In genomic region chr16:19872179-19872863, GRCh38 we compare ENCODE assay signal across 17 cellular contexts. TPM values are rescaled to one million over a fixed set of nuclear protein-coding genes. Genes with fewer than 3 reads are reported as not detected.
DNase-seq lines count a peak whose midpoint lies in the region; ATAC-seq, FAIRE-seq and TF ChIP-seq lines count a peak whose summit lies in the region.
"Had no signal": no experiment of that assay in that cellular context is flagged by ENCODE, and none has a peak within 500 bp of the region (broad histone marks: within the 10 kb centered on the region; RNA-seq: fewer than 3 reads in every experiment).

No MANE protein-coding gene starts in this region.

- BruUV-seq in HepG2 (replicated peaks; lab: Mats Ljungman, UMichigan) = no TSS peak

- intact Hi-C loops in HepG2 (cut with micrococcal nuclease; ENCODE audit: unreplicated experiment) (no loop called here), right lobe of liver (cut with DNase I) (no loop called here), posterior vena cava (cut with DNase I) (no loop called here)

- in situ Hi-C loops in HepG2 (cut with HindIII; ENCODE audit: extremely low pct_ligation_motif_present, low pct_unique_long_range_greater_than_20kb) = no loop called here

- H2AFZ ChIP-seq in HepG2 (ENCODE audit: low read length) = no peak overlapping the region
- H2AFZ ChIP-seq: GM23248 had no signal

- no peak for TF ChIP-seq CTCF in HepG2 (CRISPR knock-in tag; IDR thresholded peaks at IDR 0.05)
- TF ChIP-seq CTCF in right lobe of liver (IDR thresholded peaks at IDR 0.05) = no peak
- TF ChIP-seq CTCF in endodermal cell (conservative IDR thresholded peaks at IDR 0.05) = no peak

- no peak for TF ChIP-seq EP300 in HepG2 (IDR thresholded peaks at IDR 0.05; ENCODE audit: low read depth in 2 of 2, low read length in 2 of 2)
- no peak for TF ChIP-seq EP300 in HepG2 (CRISPR knock-in tag; IDR thresholded peaks at IDR 0.05; ENCODE audit: borderline replicate concordance)

- H3K4me3 Mint-ChIP-seq in endodermal cell = no peak overlapping the region

- no peak for ATAC-seq in HepG2
- no peak for ATAC-seq in right lobe of liver
- no peak for ATAC-seq in SK-N-SH treated with all-trans-retinoic acid at 6 μM for 48 hours
- ATAC-seq: GM12878 had no signal

- peaks cover 41% of the 10 kb centered on the region for H3K36me3 Mint-ChIP-seq in endodermal cell (ENCODE audit: low read depth)

- H3K9me3 ChIP-seq in HepG2 (ENCODE audit: low read length) = no peaks in the 10 kb centered on the region
- H3K9me3 ChIP-seq in right lobe of liver = no peaks in the 10 kb centered on the region
- H3K9me3 ChIP-seq in endodermal cell (ENCODE audit: control insufficient read depth, low read length) = no peaks in the 10 kb centered on the region

- H3K4me1 Mint-ChIP-seq in endodermal cell = peaks cover 15% of the 10 kb centered on the region

- no peaks in the 10 kb centered on the region for H3K36me3 ChIP-seq in HepG2 (replicated peaks in 1 of 2; ENCODE audit: control insufficient read depth in 1 of 2, insufficient read depth in 2 of 2, low read length in 2 of 2)
- no peaks in the 10 kb centered on the region for H3K36me3 ChIP-seq in right lobe of liver
- peaks cover 41% of the 10 kb centered on the region for H3K36me3 ChIP-seq in endodermal cell (ENCODE audit: control insufficient read depth, insufficient read depth, low read length)

- H3K27ac ChIP-seq in HepG2 (ENCODE audit: extremely low read length, insufficient read depth, low read length) = no peak overlapping the region
- no peak overlapping the region for H3K27ac ChIP-seq in right lobe of liver
- H3K27ac ChIP-seq in endodermal cell (ENCODE audit: low read depth, low read length) = no peak overlapping the region
- H3K27ac ChIP-seq: C4-2B, GM23248 had no signal

- H3K27ac Mint-ChIP-seq in endodermal cell = peak overlapping the region; percentile 24

- TF ChIP-seq POLR2A in HepG2 (IDR thresholded peaks at IDR 0.05; ENCODE audit: insufficient read depth in 1 of 2, low read depth in 2 of 2, low read length in 2 of 2) (no peak), right lobe of liver (IDR thresholded peaks at IDR 0.05) (no peak)

- POLR2A ChIA-PET in HepG2 (lab: Yijun Ruan, JAX) = no interaction called here

- no peak overlapping the region for H3K4me3 ChIP-seq in HepG2 (replicated peaks in 1 of 3; ENCODE audit: insufficient read depth in 1 of 3, low read depth in 2 of 3, low read length in 3 of 3)
- no peak overlapping the region for H3K4me3 ChIP-seq in right lobe of liver
- no peak overlapping the region for H3K4me3 ChIP-seq in endodermal cell (ENCODE audit: low read length)
- H3K4me3 ChIP-seq: GM12878, GM23248 had no signal

- H4K20me1 ChIP-seq in HepG2 (ENCODE audit: insufficient read depth, low read length) = no peaks in the 10 kb centered on the region

- no peak for FAIRE-seq in HepG2 (lab: Jason Lieb, UNC)
- FAIRE-seq: GM12878, GM18507 had no signal

- no peaks in the 10 kb centered on the region for H3K27me3 Mint-ChIP-seq in endodermal cell (ENCODE audit: insufficient read depth)

- H3K79me2 ChIP-seq in HepG2 (ENCODE audit: insufficient read depth, low read length) = no peaks in the 10 kb centered on the region

- WGBS in HepG2 (ENCODE audit: low lambda C conversion rate) = 69% methylated on average over 33 of the region's 33 CpGs
- 81% methylated on average over 5 of the region's 33 CpGs for WGBS in right lobe of liver (ENCODE audit: insufficient coverage, low coverage, low lambda C conversion rate, missing lambda C conversion rate)
- 97 to 98% methylated on average over 25 to 33 of the region's 33 CpGs for WGBS in endodermal cell (ENCODE audit: insufficient coverage in 1 of 2, insufficient read length in 1 of 2), 2 experiments

- H3K4me2 ChIP-seq in HepG2 (ENCODE audit: low read depth, low read length) = no peak overlapping the region

- DNase-seq in HepG2 (ENCODE audit: low spot score) = no peak
- DNase-seq in right lobe of liver = no peak
- no peak for DNase-seq in endodermal cell
- DNase-seq in nucleus accumbens (lab: John Stamatoyannopoulos, UW) = peak in 53 of 56 donors; percentile 30 to 91 (median 76)
- DNase-seq in NOMO-1 treated with dmso at 0.1 percent for 144 hours (lab: John Stamatoyannopoulos, UW; ENCODE audit: unreplicated experiment) = no peak
- no peak for DNase-seq in amniotic stem cell (lab: John Stamatoyannopoulos, UW)
- DNase-seq in posterior vena cava (ENCODE audit: low spot score) = no peak
- DNase-seq: GM23248, MV-4-11, NCI-H1436, NCI-H2227 treated with DMSO at 0.1 percent for 48 hours, NCI-H526, OCI-M1 had no signal

- H3K9me3 Mint-ChIP-seq in endodermal cell = no peaks in the 10 kb centered on the region

- no peak for TF ChIP-seq RAD21 in HepG2 (CRISPR knock-in tag; IDR thresholded peaks at IDR 0.05)

- CTCF ChIA-PET in HepG2 (lab: Yijun Ruan, JAX; ENCODE audit: low intra/inter-chr PET ratio, low total read pairs) = no interaction called here

- H3K9ac ChIP-seq in HepG2 (ENCODE audit: insufficient read depth, low read depth, low read length) (no peak overlapping the region), endodermal cell (ENCODE audit: extremely low read depth, low read length, poor library complexity, severe bottlenecking) (no peak overlapping the region)
- H3K9ac ChIP-seq: GM23248 had no signal

- H3K4me1 ChIP-seq in HepG2 (ENCODE audit: insufficient read depth, low read length) (no peaks in the 10 kb centered on the region), right lobe of liver (no peaks in the 10 kb centered on the region), endodermal cell (ENCODE audit: control insufficient read depth, insufficient read depth, low read length) (peaks cover 4% of the 10 kb centered on the region)

- no peaks in the 10 kb centered on the region; a peak in 1 of 5 replicates for H3K27me3 ChIP-seq in HepG2 (ENCODE audit: control insufficient read depth in 1 of 2, insufficient read depth in 2 of 2, low read length in 2 of 2)
- no peaks in the 10 kb centered on the region for H3K27me3 ChIP-seq in right lobe of liver
- H3K27me3 ChIP-seq in endodermal cell (ENCODE audit: control insufficient read depth, insufficient read depth, low read length, poor library complexity, severe bottlenecking) = no peaks in the 10 kb centered on the region

TF ChIP-seq in HepG2, 621 proteins besides CTCF, POLR2A, EP300 and RAD21 (continues in another document):
- peak; percentile 96 for TF ChIP-seq ZNF329 (CRISPR knock-in tag; IDR thresholded peaks at IDR 0.05; ENCODE audit: low read depth)
- no peak for TF ChIP-seq KDM5B (CRISPR knock-in tag; IDR thresholded peaks at IDR 0.05; ENCODE audit: borderline replicate concordance)
- no peak for TF ChIP-seq NAIF1 (CRISPR knock-in tag; IDR thresholded peaks at IDR 0.05; ENCODE audit: borderline replicate concordance)

TF ChIP-seq in SK-N-SH treated with all-trans-retinoic acid at 6 μM for 48 hours, 23 proteins besides CTCF, POLR2A, EP300 and RAD21 (continues in another document):
- TF ChIP-seq PATZ1 (CRISPR knock-in tag; IDR thresholded peaks at IDR 0.05; ENCODE audit: borderline replicate concordance) = no peak

RNA-seq across cellular contexts. Expression of gene GPRC5B, which starts 12.3 kb away (rescaled TPM):
- total RNA-seq in HepG2 (2016; rRNA removed; fragmentation: Illumina TruSeq; extraction: Trizol) (0.24 and 0.53 TPM in 2 replicates), right lobe of liver (10 to 100 TPM in 1 of 6 experiments, 1 to 10 TPM in 5; 2.6 to 20.8 (median 5.1) TPM), endodermal cell (10 to 100 TPM; 39.5 to 49.1 TPM), posterior vena cava (10 to 100 TPM; 21.9 to 31.4 TPM)
- not detected in 2 replicates for total RNA-seq in HepG2 (2016; cell fraction: cytosol; rRNA removed; fragmentation: Illumina TruSeq; extraction: Trizol; ENCODE audit: low read depth)
- total RNA-seq in HepG2 (2016; cell fraction: insoluble cytoplasmic fraction; rRNA removed; fragmentation: Illumina TruSeq; extraction: Trizol) = 0.16 and 0.37 TPM in 2 replicates
- 0.10 and 0.15 TPM in 2 replicates for total RNA-seq in HepG2 (2016; cell fraction: membrane; rRNA removed; fragmentation: Illumina TruSeq; extraction: Trizol)
- total RNA-seq in HepG2 (2016; cell fraction: nucleus; rRNA removed; fragmentation: Illumina TruSeq; extraction: Trizol) = 0.19 and 0.25 TPM in 2 replicates
- 0.46 and 0.52 TPM in 2 replicates for polyA plus RNA-seq in HepG2 (2011; rRNA removed)
- 0.58 and 0.77 TPM in 2 replicates for polyA plus RNA-seq in HepG2 (2011; cell fraction: cytosol; rRNA removed)
- 0.24 and 0.72 TPM in 2 replicates for polyA plus RNA-seq in HepG2 (2011; cell fraction: nucleus; rRNA removed)
- polyA plus RNA-seq in HepG2 (2012) = 0.30 and 0.51 TPM in 2 replicates
- polyA plus RNA-seq in HepG2 (2016; cell fraction: cytosol; fragmentation: Illumina TruSeq; extraction: Trizol; ENCODE audit: low read depth) = 0.07 and 0.14 TPM in 2 replicates
- 0.40 and 0.56 TPM in 2 replicates for polyA plus RNA-seq in HepG2 (2016; cell fraction: insoluble cytoplasmic fraction; fragmentation: Illumina TruSeq; extraction: Trizol; ENCODE audit: low read depth)
- 0.20 and 0.35 TPM in 2 replicates for polyA plus RNA-seq in HepG2 (2016; cell fraction: membrane; fragmentation: Illumina TruSeq; extraction: Trizol; ENCODE audit: low read depth)
- 1.8 and 2.0 TPM in 2 replicates for polyA plus RNA-seq in HepG2 (2016; cell fraction: nucleus; fragmentation: Illumina TruSeq; extraction: Trizol; ENCODE audit: insufficient read depth, low read depth)
- 0.96 and 1.9 TPM in 2 replicates for polyA minus RNA-seq in HepG2 (2011; rRNA and poly(A)+ RNA removed; ENCODE audit: low replicate concordance)
- polyA minus RNA-seq in HepG2 (2011; cell fraction: cytosol; rRNA and poly(A)+ RNA removed) = 0.44 and 0.59 TPM in 2 replicates
- 0.26 and 0.75 TPM in 2 replicates for polyA minus RNA-seq in HepG2 (2011; cell fraction: nucleus; rRNA and poly(A)+ RNA removed)
- polyA plus RNA-seq in endodermal cell (2013, experiment 1 of 2) = 50.7 TPM
- polyA plus RNA-seq in endodermal cell (2013, experiment 2 of 2) = 41.7 TPM
- total RNA-seq: GM23248 had no signal

Comparison
In these comparisons a context has a peak if more than half of its experiments do, and no peak if none do; other contexts are left out.
1. DNase-seq: peak in nucleus accumbens (53 of 56); none in HepG2 (single experiment), right lobe of liver (0 of 3), endodermal cell (single experiment), NOMO-1 treated with dmso at 0.1 percent for 144 hours (single experiment), amniotic stem cell (single experiment) and posterior vena cava (single experiment).